1 cellular context compared by ENCODE assay signal in the genomic region with DNA sequence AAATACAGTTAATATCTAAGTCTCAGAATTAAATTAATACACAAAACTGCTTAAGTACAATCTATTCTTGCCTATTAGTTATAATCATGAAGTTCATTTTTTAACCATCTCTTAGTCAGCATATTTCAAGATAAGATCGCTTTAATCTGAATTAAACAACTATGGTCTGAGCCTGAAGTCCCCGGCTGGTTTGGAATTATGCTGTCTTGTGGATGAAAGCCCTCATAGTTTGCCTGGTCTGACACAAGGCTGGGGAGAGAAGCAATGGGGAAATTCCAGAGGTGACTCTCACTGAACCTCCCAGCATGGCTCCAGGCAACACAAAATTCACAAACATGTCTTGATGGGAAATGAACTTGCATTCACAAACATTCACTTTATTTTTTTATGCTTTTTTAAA.
TF ChIP-seq lines count a peak whose summit lies in the region.

No MANE protein-coding gene starts in this region.

TF ChIP-seq in K562, 482 proteins besides CTCF, POLR2A, EP300 and RAD21:
- TF ChIP-seq C11orf30 (IDR thresholded peaks at IDR 0.05; ENCODE audit: low read depth) = peak; percentile 51
- TF ChIP-seq MAFK (IDR thresholded peaks at IDR 0.05; ENCODE audit: low read length) = peak; percentile 46; the same call in 1 of the 2 replicates
- 0 out of 2 replicates have a peak, but pooled peaks have one; percentile 40 for TF ChIP-seq MAFG (tag; conservative IDR thresholded peaks at IDR 0.05)
- TF ChIP-seq HNRNPH1 (optimal IDR thresholded peaks at IDR 0.05; ENCODE audit: low read depth, low read length) = no peak
- peak; percentile 76 for TF ChIP-seq ZNF316 (IDR thresholded peaks at IDR 0.05)
